In genomic region chr16:17301593-17302135, GRCh38 we compare ENCODE assay signal across 9 cellular contexts.
DNase-seq lines count a peak whose midpoint lies in the region; ATAC-seq, FAIRE-seq and TF ChIP-seq lines count a peak whose summit lies in the region.
"Had no signal": no experiment of that assay in that cellular context is flagged by ENCODE, and none has a peak within 500 bp of the region (broad histone marks: within the 10 kb centered on the region; RNA-seq: fewer than 3 reads in every experiment).

No MANE protein-coding gene starts in this region.

- H3K4me3 ChIP-seq in H1 (ENCODE audit: extremely low read depth in 1 of 4, insufficient read depth in 2 of 4, low read depth in 3 of 4, low read length in 4 of 4), result no peak overlapping the region
- H3K4me3 ChIP-seq in uterus, result no peak overlapping the region
- H3K4me3 ChIP-seq in mesendoderm (ENCODE audit: low read length), result no peak overlapping the region
- H3K4me3 ChIP-seq: coronary artery had no signal

- H3K18ac ChIP-seq in H1 (ENCODE audit: extremely low read depth, low read length) (peak overlapping the region; percentile 49; the same call in 1 of the 2 replicates), mesendoderm (ENCODE audit: low read length) (no peak overlapping the region)

- DNase-seq in GM13976 (ENCODE audit: low spot score), result peak; percentile 71
- no peak for DNase-seq in H1 (ENCODE audit: low read depth in 1 of 2, low spot score in 2 of 2)
- no peak for DNase-seq in G401 (ENCODE audit: low spot score)
- DNase-seq in uterus, result no peak
- no peak for DNase-seq in OCI-M1 (lab: John Stamatoyannopoulos, UW)
- DNase-seq in mesendoderm, result no peak

- CTCF ChIA-PET in H1 (lab: Charles Lee; ENCODE audit: partially characterized antibody), result interaction anchor here (0.7 to 5.2 kb wide), 5 partner anchors 15 to 167 kb away, joined by 3 to 23 read pairs (median 5); no protein-coding TSS in a partner anchor

- H3K36me3 ChIP-seq in H1 (ENCODE audit: control insufficient read depth in 2 of 4, insufficient read depth in 4 of 4, low read length in 3 of 4) (no peaks in the 10 kb centered on the region), uterus (no peaks in the 10 kb centered on the region), mesendoderm (ENCODE audit: control insufficient read depth, insufficient read depth, low read length) (no peaks in the 10 kb centered on the region)

- ATAC-seq in GM21381 (IDR thresholded peaks at IDR 0.05; ENCODE audit: unreplicated experiment) (peak; percentile 87), HG03439 (IDR thresholded peaks at IDR 0.05; ENCODE audit: unreplicated experiment) (peak; percentile 74)

- H3K56ac ChIP-seq in H1 (replicated peaks; ENCODE audit: insufficient read length, low read depth, low read length) (no peak overlapping the region), mesendoderm (ENCODE audit: low read length) (no peak overlapping the region)

- POLR2A ChIA-PET in H1 (lab: Charles Lee; ENCODE audit: partially characterized antibody), result interaction anchor here (0.7 to 1.6 kb wide), 4 partner anchors 11 to 446 kb away, joined by 3 to 5 read pairs (median 4); no protein-coding TSS in a partner anchor

- H3K23me2 ChIP-seq in H1 (ENCODE audit: low read depth, low read length), result no peaks in the 10 kb centered on the region

- H3K4me2 ChIP-seq in H1 (ENCODE audit: insufficient read depth in 1 of 2, low read depth in 2 of 2, low read length in 2 of 2) (no peak overlapping the region), mesendoderm (ENCODE audit: low read length) (no peak overlapping the region)

- no peaks in the 10 kb centered on the region for H3K9me3 ChIP-seq in H1 (ENCODE audit: insufficient read depth in 2 of 2, low read depth in 1 of 2, low read length in 1 of 2)
- H3K9me3 ChIP-seq in uterus, result no peaks in the 10 kb centered on the region

- H4K8ac ChIP-seq in H1 (ENCODE audit: extremely low read depth, insufficient read depth, low read length) (no peak overlapping the region), mesendoderm (ENCODE audit: low read depth, low read length) (no peak overlapping the region)

- H3K27me3 ChIP-seq in H1 (replicated peaks in 1 of 4; ENCODE audit: control insufficient read depth in 3 of 4, extremely low read depth in 1 of 4, insufficient read depth in 3 of 4, low read length in 3 of 4) (no peaks in the 10 kb centered on the region), uterus (no peaks in the 10 kb centered on the region), mesendoderm (ENCODE audit: insufficient read depth, low read length, poor library complexity) (no peaks in the 10 kb centered on the region)

- H3K23ac ChIP-seq in H1 (ENCODE audit: insufficient read length), result no peak overlapping the region
- H3K23ac ChIP-seq in mesendoderm (ENCODE audit: low read length), result no peak overlapping the region

- TF ChIP-seq RAD21 in H1 (IDR thresholded peaks at IDR 0.05 in 1 of 2, conservative IDR thresholded peaks at IDR 0.05 in 1 of 2; ENCODE audit: low read depth in 2 of 2, low read length in 2 of 2), result no peak

- no peak for FAIRE-seq in H1 (lab: Jason Lieb, UNC)

- H4K5ac ChIP-seq in H1 (ENCODE audit: insufficient read length, low read depth, low read length) (no peak overlapping the region), mesendoderm (ENCODE audit: low read length) (no peak overlapping the region)

- H2BK15ac ChIP-seq in H1 (ENCODE audit: low read length), result no peak overlapping the region
- H2BK15ac ChIP-seq in mesendoderm (replicated peaks; ENCODE audit: low read depth), result no peak overlapping the region

- intact Hi-C loops in uterus (cut with DNase I; ENCODE audit: low total_unique reads), result no loop called here

- in situ Hi-C loops in GM13976 (cut with MboI; ENCODE audit: low sequenced_read_pairs, unreplicated experiment), result no loop called here
- in situ Hi-C loops in G401 (cut with HindIII; ENCODE audit: low sequenced_read_pairs), result no loop called here

- no peak for TF ChIP-seq POLR2A in H1 (IDR thresholded peaks at IDR 0.05; ENCODE audit: control extremely low read depth in 1 of 2, low read depth in 2 of 2, low read length in 2 of 2)
- no peak for TF ChIP-seq POLR2A in uterus (IDR thresholded peaks at IDR 0.05)

- H4K20me1 ChIP-seq in H1 (replicated peaks in 1 of 2; ENCODE audit: control insufficient read depth in 1 of 2, insufficient read depth in 2 of 2, low read length in 2 of 2), result no peaks in the 10 kb centered on the region

- 88% methylated on average over 10 of the region's 10 CpGs; no CpG with 5 or more reads in 1 of the 2 experiments for WGBS in H1 (ENCODE audit: extremely low coverage in 1 of 2, insufficient coverage in 1 of 2, insufficient read length in 1 of 2, insufficient replicate concordance in 2 of 2, low coverage in 1 of 2, low lambda C conversion rate in 2 of 2, missing lambda C conversion rate in 1 of 2), 2 experiments
- WGBS in mesendoderm (ENCODE audit: extremely low coverage, insufficient coverage, low lambda C conversion rate), result no CpG with 5 or more reads among the region's 10 CpGs

- TF ChIP-seq EP300 in H1 (IDR thresholded peaks at IDR 0.05; ENCODE audit: borderline replicate concordance in 1 of 2, low read depth in 2 of 2, low read length in 2 of 2), result no peak

- H2AK5ac ChIP-seq in H1 (ENCODE audit: low read depth, low read length) (no peak overlapping the region), mesendoderm (ENCODE audit: low read length) (no peak overlapping the region)

- H2BK120ac ChIP-seq in H1 (replicated peaks; ENCODE audit: low read depth, low read length) (no peak overlapping the region), mesendoderm (ENCODE audit: low read depth, low read length) (no peak overlapping the region)

- H3K9ac ChIP-seq in H1 (replicated peaks in 1 of 4; ENCODE audit: extremely low read depth in 1 of 4, low read depth in 3 of 4, low read length in 3 of 4), result no peak overlapping the region
- H3K9ac ChIP-seq in mesendoderm (ENCODE audit: low read length), result no peak overlapping the region

- TF ChIP-seq CTCF in GM13976 (IDR thresholded peaks at IDR 0.05; ENCODE audit: borderline replicate concordance, control extremely low read depth, extremely low read depth, insufficient read depth, missing control alignments) (no peak), H1 (IDR thresholded peaks at IDR 0.05; ENCODE audit: control extremely low read depth in 1 of 3, insufficient read depth in 1 of 3, low read depth in 1 of 3, low read length in 3 of 3) (no peak), uterus (IDR thresholded peaks at IDR 0.05) (no peak)

- H3K79me2 ChIP-seq in H1 (ENCODE audit: control insufficient read depth in 1 of 2, insufficient read depth in 2 of 2, low read length in 2 of 2), result peaks cover 4 to 10% of the 10 kb centered on the region in 2 experiments; a peak in 2 of 4 replicates
- no peaks in the 10 kb centered on the region for H3K79me2 ChIP-seq in mesendoderm (ENCODE audit: control insufficient read depth, insufficient read depth, low read length)

- H3K4ac ChIP-seq in H1 (replicated peaks; ENCODE audit: insufficient read length, low read depth, low read length) (no peak overlapping the region), mesendoderm (ENCODE audit: low read depth, low read length) (no peak overlapping the region)

- H2BK12ac ChIP-seq in H1 (ENCODE audit: low read depth, low read length), result 0 out of 2 replicates have a peak overlapping the region, but pooled peaks have one; percentile 42

- H3K27ac ChIP-seq in H1 (ENCODE audit: low read depth, low read length) (no peak overlapping the region), uterus (no peak overlapping the region), mesendoderm (ENCODE audit: low read depth, low read length) (no peak overlapping the region)
- H3K27ac ChIP-seq: coronary artery had no signal

- H3K79me1 ChIP-seq in H1 (ENCODE audit: low read depth, low read length) (no peaks in the 10 kb centered on the region), mesendoderm (ENCODE audit: low read length) (peaks cover 5% of the 10 kb centered on the region)

- no peak overlapping the region for H2BK20ac ChIP-seq in H1 (ENCODE audit: low read length)

- no peak overlapping the region for H2BK5ac ChIP-seq in H1 (ENCODE audit: low read depth, low read length)
- no peak overlapping the region for H2BK5ac ChIP-seq in mesendoderm (ENCODE audit: low read length)

- H2AFZ ChIP-seq in H1 (ENCODE audit: low read length), result no peak overlapping the region

- no peak overlapping the region for H4K91ac ChIP-seq in H1 (replicated peaks; ENCODE audit: insufficient read length, low read length)

- H3K14ac ChIP-seq in H1 (ENCODE audit: insufficient read length), result no peak overlapping the region

- H3K4me1 ChIP-seq in H1 (replicated peaks in 1 of 4; ENCODE audit: control insufficient read depth in 3 of 4, insufficient read depth in 4 of 4, low read length in 3 of 4), result peaks cover 5 to 36% (median 16%) of the 10 kb centered on the region in 4 experiments
- peaks cover 0 to 5% of the 10 kb centered on the region in 2 donors for H3K4me1 ChIP-seq in uterus
- peaks cover 3% of the 10 kb centered on the region for H3K4me1 ChIP-seq in mesendoderm (ENCODE audit: control insufficient read depth, low read depth, low read length)

TF ChIP-seq in H1, 55 proteins besides CTCF, POLR2A, EP300 and RAD21:
- TF ChIP-seq FOSL1 (IDR thresholded peaks at IDR 0.05; ENCODE audit: insufficient read depth, low read depth, low read length) (no peak), BACH1 (IDR thresholded peaks at IDR 0.05; ENCODE audit: low read length) (no peak)
TF ChIP-seq in H1: peak in this region for 0.
